25 cellular contexts compared by ENCODE assay signal in genomic region chr9:82036101-82036500, GRCh38. TPM values are rescaled to one million over a fixed set of nuclear protein-coding genes. Genes with fewer than 3 reads are reported as not detected.
DNase-seq lines count a peak whose midpoint lies in the region; ATAC-seq and TF ChIP-seq lines count a peak whose summit lies in the region.
"Had no signal": no experiment of that assay in that cellular context is flagged by ENCODE, and none has a peak within 500 bp of the region (broad histone marks: within the 10 kb centered on the region; RNA-seq: fewer than 3 reads in every experiment).

No MANE protein-coding gene starts in this region.

- POLR2A ChIA-PET in GM10248 (lab: Yijun Ruan, JAX): no interaction called here
- POLR2A ChIA-PET in HEK293T (lab: Yijun Ruan, JAX): no interaction called here

- CTCF ChIA-PET in GM10248 (lab: Yijun Ruan, JAX): interaction anchor here (1.1 kb wide), 1 partner anchor 9 kb away, joined by 4 read pairs; no protein-coding TSS in a partner anchor
- CTCF ChIA-PET in HEK293T (lab: Yijun Ruan, JAX): no interaction called here

- no peaks in the 10 kb centered on the region for H3K36me3 ChIP-seq in SJCRH30
- H3K36me3 ChIP-seq: SJSA1 had no signal

- H3K4me3 ChIP-seq in SJCRH30: no peak overlapping the region
- H3K4me3 ChIP-seq: SJSA1 had no signal

- peaks cover 33% of the 10 kb centered on the region for H3K4me1 ChIP-seq in SJCRH30
- H3K4me1 ChIP-seq: Caco-2 had no signal

- peak overlapping the region; percentile 59 for H3K27ac ChIP-seq in SJCRH30
- H3K27ac ChIP-seq: C4-2B, SJSA1 had no signal

- no peak for ATAC-seq in GM19035 (IDR thresholded peaks at IDR 0.05; ENCODE audit: unreplicated experiment)
- ATAC-seq: CD8-positive, alpha-beta T cell; PC-3; Right ventricle myocardium inferior; T-cell had no signal

- peak; percentile 19 for DNase-seq in NCI-H2171 (lab: John Stamatoyannopoulos, UW)
- DNase-seq in SJCRH30: peak; percentile 50 to 80
- peak; percentile 3 for DNase-seq in globus pallidus (ENCODE audit: low spot score)
- DNase-seq in superior temporal gyrus (ENCODE audit: extremely low spot score): peak; percentile 59
- DNase-seq in GM10248 (ENCODE audit: extremely low spot score): no peak
- no peak for DNase-seq in HEK293T (ENCODE audit: extremely low spot score)
- DNase-seq: Caco-2; CD8-positive, alpha-beta T cell; DMS79 treated with DMSO at 0.1 percent for 48 hours; HCEC 1CT; KG1; MM.1S; NCI-H2029; NCI-H2227 treated with DMSO at 0.1 percent for 48 hours; NCI-H510A treated with DMSO at 0.1 percent for 48 hours; PC-3; T-cell had no signal

- no peaks in the 10 kb centered on the region for H3K9me3 ChIP-seq in SJCRH30 (replicated peaks)
- H3K9me3 ChIP-seq: Caco-2, SJSA1 had no signal

- H3K27me3 ChIP-seq in SJCRH30: no peaks in the 10 kb centered on the region
- H3K27me3 ChIP-seq: SJSA1 had no signal

- TF ChIP-seq CTCF in GM10248 (IDR thresholded peaks at IDR 0.05; ENCODE audit: control extremely low read depth, extremely low read depth, low read depth, missing control alignments): no peak

TF ChIP-seq in HEK293T, 16 proteins besides CTCF, POLR2A, EP300 and RAD21:
- no peak for TF ChIP-seq ARNT (IDR thresholded peaks at IDR 0.05)
- no peak for TF ChIP-seq NFRKB (IDR thresholded peaks at IDR 0.05)
- no peak for TF ChIP-seq FOXA1 (IDR thresholded peaks at IDR 0.05)
- TF ChIP-seq HDGF (IDR thresholded peaks at IDR 0.05; ENCODE audit: borderline replicate concordance): no peak
- TF ChIP-seq CTBP1 (IDR thresholded peaks at IDR 0.05; ENCODE audit: borderline replicate concordance): no peak
- no peak for TF ChIP-seq ELF4 (IDR thresholded peaks at IDR 0.05)
- no peak for TF ChIP-seq SUZ12 (IDR thresholded peaks at IDR 0.05)
- no peak for TF ChIP-seq L3MBTL2 (conservative IDR thresholded peaks at IDR 0.05)
- no peak for TF ChIP-seq BHLHE40 (IDR thresholded peaks at IDR 0.05; ENCODE audit: borderline replicate concordance)

RNA-seq across cellular contexts. Expression of gene SPATA31D1, which starts 47.5 kb away (rescaled TPM):
- not detected in 2 replicates for total RNA-seq in SJCRH30 (2014; rRNA removed; shearing (Covaris generic))
- total RNA-seq: A673; B cell; Caco-2; CD8-positive, alpha-beta T cell; H1; PC-3; Right ventricle myocardium inferior; RPMI7951; SJSA1; T-cell had no signal

Comparison
In these comparisons a context has a peak if more than half of its experiments do, and no peak if none do; other contexts are left out.
1. DNase-seq: peak in NCI-H2171 (single experiment), SJCRH30 (2 of 2), globus pallidus (single experiment) and superior temporal gyrus (single experiment); none in GM10248 (single experiment) and HEK293T (single experiment).